ENCODE assay signal across 12 cellular contexts in the genomic region with DNA sequence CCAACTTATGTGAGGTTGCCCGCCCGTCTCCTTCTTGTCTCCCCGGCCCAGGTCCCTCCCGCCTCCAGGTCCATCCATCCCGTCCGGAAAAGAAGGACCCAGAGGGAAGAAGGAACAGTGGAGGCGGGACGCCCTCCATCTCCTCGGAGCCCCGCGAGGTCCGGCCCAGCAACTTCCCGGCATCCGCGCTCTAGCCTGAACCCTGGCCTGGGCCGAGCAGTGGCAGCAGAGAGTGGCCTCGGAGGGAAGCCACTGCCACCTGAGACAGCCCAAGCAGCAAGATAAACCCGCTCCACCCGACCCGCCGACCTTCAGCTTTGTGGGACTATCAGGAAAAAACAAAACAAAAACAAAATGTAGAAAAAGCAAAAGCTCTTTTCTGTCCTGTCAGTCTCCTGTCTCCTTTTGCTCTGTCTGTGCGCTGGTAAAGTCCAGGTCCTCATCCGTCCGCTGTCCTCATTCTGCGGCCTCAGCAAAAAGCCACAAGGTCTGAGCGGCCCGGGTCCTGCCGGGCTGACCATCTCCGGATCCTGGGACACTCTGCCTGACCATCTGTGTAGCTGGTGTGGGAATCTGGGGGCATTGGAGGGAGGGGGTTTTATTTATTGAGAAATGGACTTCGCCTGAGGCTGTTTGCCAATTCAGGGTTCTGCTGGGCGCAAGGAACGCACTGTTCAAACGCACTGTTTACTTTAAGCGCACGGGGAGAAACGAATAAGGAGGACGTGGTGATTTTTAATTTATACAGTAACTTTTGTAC. TPM values are rescaled to one million over a fixed set of nuclear protein-coding genes. Genes with fewer than 3 reads are reported as not detected.
DNase-seq lines count a peak whose midpoint lies in the region; ATAC-seq and TF ChIP-seq lines count a peak whose summit lies in the region.
"Had no signal": no experiment of that assay in that cellular context is flagged by ENCODE, and none has a peak within 500 bp of the region (broad histone marks: within the 10 kb centered on the region; RNA-seq: fewer than 3 reads in every experiment).

No MANE protein-coding gene starts in this region.

- H3K27ac Mint-ChIP-seq in activated T-cell treated with anti-CD3 and anti-CD28 coated beads, Interleukin-2, amount 50 U/mL, for 72 hours = peak overlapping the region; percentile 56
- H3K27ac Mint-ChIP-seq in immature natural killer cell = peak overlapping the region in 2 of 6 donors; percentile 17 to 80
- peak overlapping the region in 1 of 2 donors; percentile 20 for H3K27ac Mint-ChIP-seq in stimulated activated naive CD8-positive, alpha-beta T cell treated with anti-CD3 and anti-CD28 coated beads, Interleukin-15, amount 100 ng/mL, for 72 hours
- H3K27ac Mint-ChIP-seq in Calu3 (ENCODE audit: unreplicated experiment) = no peak overlapping the region

- no peaks in the 10 kb centered on the region for H3K27me3 ChIP-seq in right cardiac atrium (ENCODE audit: control insufficient read depth, insufficient read depth)

- H3K4me1 Mint-ChIP-seq in activated T-cell treated with anti-CD3 and anti-CD28 coated beads, Interleukin-2, amount 50 U/mL, for 72 hours (ENCODE audit: low read depth) = peaks cover 53% of the 10 kb centered on the region
- H3K4me1 Mint-ChIP-seq in immature natural killer cell (peaks cover 51 to 55% of the 10 kb centered on the region in 2 donors), Calu3 (ENCODE audit: low read depth, unreplicated experiment) (peaks cover 28% of the 10 kb centered on the region)
- peaks cover 77% of the 10 kb centered on the region for H3K4me1 Mint-ChIP-seq in stimulated activated naive CD8-positive, alpha-beta T cell treated with anti-CD3 and anti-CD28 coated beads, Interleukin-15, amount 100 ng/mL, for 72 hours

- ATAC-seq in right cardiac atrium = no peak
- ATAC-seq in activated T-cell treated with anti-CD3 and anti-CD28 coated beads, Interleukin-2, amount 50 U/mL, for 72 hours (replicated peaks in 1 of 2) = no peak
- no peak for ATAC-seq in stimulated activated naive CD8-positive, alpha-beta T cell treated with anti-CD3 and anti-CD28 coated beads, Interleukin-15, amount 100 ng/mL, for 72 hours

- H3K4me3 ChIP-seq in right cardiac atrium (ENCODE audit: low read length) = peak overlapping the region; percentile 4
- H3K4me3 ChIP-seq: vagina had no signal

- no peaks in the 10 kb centered on the region for H3K9me3 Mint-ChIP-seq in activated T-cell treated with anti-CD3 and anti-CD28 coated beads, Interleukin-2, amount 50 U/mL, for 72 hours
- H3K9me3 Mint-ChIP-seq in immature natural killer cell = peaks cover 0 to 17% (median 0%) of the 10 kb centered on the region in 6 donors
- no peaks in the 10 kb centered on the region for H3K9me3 Mint-ChIP-seq in stimulated activated naive CD8-positive, alpha-beta T cell treated with anti-CD3 and anti-CD28 coated beads, Interleukin-15, amount 100 ng/mL, for 72 hours
- H3K9me3 Mint-ChIP-seq in Calu3 (ENCODE audit: low read depth, unreplicated experiment) = no peaks in the 10 kb centered on the region

- H3K27me3 Mint-ChIP-seq in activated T-cell treated with anti-CD3 and anti-CD28 coated beads, Interleukin-2, amount 50 U/mL, for 72 hours (ENCODE audit: low read depth) = peaks cover 95% of the 10 kb centered on the region
- H3K27me3 Mint-ChIP-seq in immature natural killer cell (ENCODE audit: low read depth in 3 of 3) = peaks cover 79 to 83% (median 79%) of the 10 kb centered on the region in 3 donors
- peaks cover 100% of the 10 kb centered on the region for H3K27me3 Mint-ChIP-seq in stimulated activated naive CD8-positive, alpha-beta T cell treated with anti-CD3 and anti-CD28 coated beads, Interleukin-15, amount 100 ng/mL, for 72 hours
- H3K27me3 Mint-ChIP-seq in Calu3 (ENCODE audit: unreplicated experiment) = peaks cover 100% of the 10 kb centered on the region

- H3K4me3 Mint-ChIP-seq in activated T-cell treated with anti-CD3 and anti-CD28 coated beads, Interleukin-2, amount 50 U/mL, for 72 hours = peak overlapping the region; percentile 84 to 88
- H3K4me3 Mint-ChIP-seq in immature natural killer cell (peak overlapping the region in 3 of 5 donors; percentile 6 to 58 (median 18)), Calu3 (ENCODE audit: low read depth, unreplicated experiment) (no peak overlapping the region)
- H3K4me3 Mint-ChIP-seq in stimulated activated naive CD8-positive, alpha-beta T cell treated with anti-CD3 and anti-CD28 coated beads, Interleukin-15, amount 100 ng/mL, for 72 hours = peak overlapping the region; percentile 33 to 67

- H3K9me3 ChIP-seq in right cardiac atrium (ENCODE audit: control insufficient read depth, low read length) = no peaks in the 10 kb centered on the region
- H3K9me3 ChIP-seq: vagina had no signal

- H3K27ac ChIP-seq in right cardiac atrium (ENCODE audit: low read length) = no peak overlapping the region
- H3K27ac ChIP-seq: vagina had no signal

- CTCF ChIA-PET in Calu3 (lab: Charles Lee) = interaction anchor here (1.2 kb wide), 1 partner anchor 14 kb away, joined by 5 read pairs; no protein-coding TSS in a partner anchor

- BruUV-seq in Calu3 (replicated peaks; lab: Mats Ljungman, UMichigan) = no TSS peak

- intact Hi-C loops in right cardiac atrium (cut with DNase I) = no loop called here
- intact Hi-C loops in cardiac septum (cut with DNase I) = loop anchor here (10.0 kb wide), 1 partner anchor 164 kb away; a partner anchor contains a TSS
- intact Hi-C loops in Calu3 (cut with micrococcal nuclease; ENCODE audit: unreplicated experiment) = no loop called here

- no peak for TF ChIP-seq CTCF in Calu3 (IDR thresholded peaks at IDR 0.05; ENCODE audit: unreplicated experiment)

- no peaks in the 10 kb centered on the region for H3K36me3 Mint-ChIP-seq in activated T-cell treated with anti-CD3 and anti-CD28 coated beads, Interleukin-2, amount 50 U/mL, for 72 hours (ENCODE audit: insufficient read depth in 2 of 2)
- no peaks in the 10 kb centered on the region for H3K36me3 Mint-ChIP-seq in immature natural killer cell
- peaks cover 19% of the 10 kb centered on the region for H3K36me3 Mint-ChIP-seq in Calu3 (ENCODE audit: insufficient read depth, unreplicated experiment)

- WGBS in right cardiac atrium = 9% methylated on average over 37 of the region's 37 CpGs

- no peaks in the 10 kb centered on the region for H3K4me1 ChIP-seq in right cardiac atrium (ENCODE audit: control insufficient read depth, insufficient read depth, low read length)

- DNase-seq in right cardiac atrium = no peak
- no peak for DNase-seq in cardiac septum (ENCODE audit: low spot score)
- DNase-seq in activated T-cell treated with anti-CD3 and anti-CD28 coated beads, Interleukin-2, amount 50 U/mL, for 72 hours = no peak
- no peak for DNase-seq in immature natural killer cell
- peak in 1 of 2 donors; percentile 19 for DNase-seq in stimulated activated naive CD8-positive, alpha-beta T cell treated with anti-CD3 and anti-CD28 coated beads, Interleukin-15, amount 100 ng/mL, for 72 hours
- DNase-seq in NCI-H2029 treated with DMSO at 0.1 percent for 48 hours (lab: John Stamatoyannopoulos, UW) = no peak
- DNase-seq in Calu3 = no peak
- DNase-seq in kidney tubule cell (ENCODE audit: low spot score) = no peak
- DNase-seq: kidney glomerular epithelial cell, NCI-H2171 had no signal

RNA-seq across cellular contexts. Expression of a gene that starts 3.1 kb away (rescaled TPM):
- under 1 TPM in 2 of 4 donors, not detected in 2; 0.18 to 0.23 TPM for total RNA-seq in right cardiac atrium
- polyA plus RNA-seq in right cardiac atrium = 0.23 TPM
- total RNA-seq in cardiac septum = not detected
- under 1 TPM in 1 of 2 donors, not detected in 1; 0.24 TPM for total RNA-seq in activated T-cell treated with anti-CD3 and anti-CD28 coated beads, Interleukin-2, amount 50 U/mL, for 72 hours
- not detected for polyA plus RNA-seq in immature natural killer cell
- total RNA-seq in Calu3 (2022) = not detected in 2 replicates
- total RNA-seq: vagina had no signal

RNA-seq across cellular contexts. Expression of a gene that starts 14.3 kb away (rescaled TPM):
- total RNA-seq in right cardiac atrium = not detected
- not detected for polyA plus RNA-seq in right cardiac atrium
- not detected for total RNA-seq in cardiac septum
- under 1 TPM; 0.23 to 0.24 TPM for total RNA-seq in activated T-cell treated with anti-CD3 and anti-CD28 coated beads, Interleukin-2, amount 50 U/mL, for 72 hours
- under 1 TPM in 2 of 3 donors, not detected in 1; 0.10 to 0.37 TPM for polyA plus RNA-seq in immature natural killer cell
- total RNA-seq in Calu3 (2022) = not detected in 2 replicates
- total RNA-seq: pulmonary artery endothelial cell, vagina had no signal
